Comparison of ENCODE assay signal across 1 cellular context in the genomic region with DNA sequence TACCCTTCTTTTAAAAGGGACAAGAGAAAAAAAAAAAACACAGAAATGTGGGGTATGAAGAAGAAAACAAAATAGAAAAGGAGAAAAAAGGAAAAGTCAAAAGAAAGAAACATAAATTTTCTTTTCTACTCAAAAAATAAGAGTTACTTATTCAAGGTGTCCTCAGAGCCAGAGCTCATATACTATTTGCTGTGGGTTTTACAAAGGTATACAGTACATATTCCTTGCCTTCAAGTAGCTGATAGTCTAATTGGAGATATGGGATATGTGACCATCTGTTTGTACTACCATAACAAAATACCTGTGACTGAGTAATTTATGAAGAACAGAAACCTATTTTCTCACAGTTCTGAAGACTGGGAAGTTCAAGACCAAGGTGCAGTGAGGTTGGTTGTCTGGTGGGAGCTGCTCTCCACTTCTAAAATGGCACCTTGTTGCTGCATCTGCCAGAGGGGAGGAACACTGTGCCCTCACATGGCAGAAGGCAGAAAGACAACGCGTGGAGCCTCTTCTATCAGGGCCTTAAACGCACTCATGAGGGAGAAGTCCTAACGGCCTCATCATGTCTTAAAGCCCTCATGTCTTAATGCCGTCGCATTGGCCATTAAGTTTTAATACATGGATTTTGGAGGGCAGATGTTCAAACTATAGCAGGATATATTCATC.
TF ChIP-seq lines count a peak whose summit lies in the region.

No MANE protein-coding gene starts in this region.

TF ChIP-seq in GM23338, 12 proteins besides CTCF, POLR2A, EP300 and RAD21 (continued from another document):
- TF ChIP-seq, protein P1, sequence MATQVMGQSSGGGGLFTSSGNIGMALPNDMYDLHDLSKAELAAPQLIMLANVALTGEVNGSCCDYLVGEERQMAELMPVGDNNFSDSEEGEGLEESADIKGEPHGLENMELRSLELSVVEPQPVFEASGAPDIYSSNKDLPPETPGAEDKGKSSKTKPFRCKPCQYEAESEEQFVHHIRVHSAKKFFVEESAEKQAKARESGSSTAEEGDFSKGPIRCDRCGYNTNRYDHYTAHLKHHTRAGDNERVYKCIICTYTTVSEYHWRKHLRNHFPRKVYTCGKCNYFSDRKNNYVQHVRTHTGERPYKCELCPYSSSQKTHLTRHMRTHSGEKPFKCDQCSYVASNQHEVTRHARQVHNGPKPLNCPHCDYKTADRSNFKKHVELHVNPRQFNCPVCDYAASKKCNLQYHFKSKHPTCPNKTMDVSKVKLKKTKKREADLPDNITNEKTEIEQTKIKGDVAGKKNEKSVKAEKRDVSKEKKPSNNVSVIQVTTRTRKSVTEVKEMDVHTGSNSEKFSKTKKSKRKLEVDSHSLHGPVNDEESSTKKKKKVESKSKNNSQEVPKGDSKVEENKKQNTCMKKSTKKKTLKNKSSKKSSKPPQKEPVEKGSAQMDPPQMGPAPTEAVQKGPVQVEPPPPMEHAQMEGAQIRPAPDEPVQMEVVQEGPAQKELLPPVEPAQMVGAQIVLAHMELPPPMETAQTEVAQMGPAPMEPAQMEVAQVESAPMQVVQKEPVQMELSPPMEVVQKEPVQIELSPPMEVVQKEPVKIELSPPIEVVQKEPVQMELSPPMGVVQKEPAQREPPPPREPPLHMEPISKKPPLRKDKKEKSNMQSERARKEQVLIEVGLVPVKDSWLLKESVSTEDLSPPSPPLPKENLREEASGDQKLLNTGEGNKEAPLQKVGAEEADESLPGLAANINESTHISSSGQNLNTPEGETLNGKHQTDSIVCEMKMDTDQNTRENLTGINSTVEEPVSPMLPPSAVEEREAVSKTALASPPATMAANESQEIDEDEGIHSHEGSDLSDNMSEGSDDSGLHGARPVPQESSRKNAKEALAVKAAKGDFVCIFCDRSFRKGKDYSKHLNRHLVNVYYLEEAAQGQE (IDR thresholded peaks at IDR 0.05; ENCODE audit: unreplicated experiment): no peak
- no peak for TF ChIP-seq STAT1 (IDR thresholded peaks at IDR 0.05; ENCODE audit: unreplicated experiment)
- no peak for TF ChIP-seq ZNF331 (CRISPR knock-in tag; IDR thresholded peaks at IDR 0.05; ENCODE audit: low read depth)
- TF ChIP-seq EZH2 (IDR thresholded peaks at IDR 0.05; ENCODE audit: low read depth, unreplicated experiment): no peak
- TF ChIP-seq, protein P2, sequence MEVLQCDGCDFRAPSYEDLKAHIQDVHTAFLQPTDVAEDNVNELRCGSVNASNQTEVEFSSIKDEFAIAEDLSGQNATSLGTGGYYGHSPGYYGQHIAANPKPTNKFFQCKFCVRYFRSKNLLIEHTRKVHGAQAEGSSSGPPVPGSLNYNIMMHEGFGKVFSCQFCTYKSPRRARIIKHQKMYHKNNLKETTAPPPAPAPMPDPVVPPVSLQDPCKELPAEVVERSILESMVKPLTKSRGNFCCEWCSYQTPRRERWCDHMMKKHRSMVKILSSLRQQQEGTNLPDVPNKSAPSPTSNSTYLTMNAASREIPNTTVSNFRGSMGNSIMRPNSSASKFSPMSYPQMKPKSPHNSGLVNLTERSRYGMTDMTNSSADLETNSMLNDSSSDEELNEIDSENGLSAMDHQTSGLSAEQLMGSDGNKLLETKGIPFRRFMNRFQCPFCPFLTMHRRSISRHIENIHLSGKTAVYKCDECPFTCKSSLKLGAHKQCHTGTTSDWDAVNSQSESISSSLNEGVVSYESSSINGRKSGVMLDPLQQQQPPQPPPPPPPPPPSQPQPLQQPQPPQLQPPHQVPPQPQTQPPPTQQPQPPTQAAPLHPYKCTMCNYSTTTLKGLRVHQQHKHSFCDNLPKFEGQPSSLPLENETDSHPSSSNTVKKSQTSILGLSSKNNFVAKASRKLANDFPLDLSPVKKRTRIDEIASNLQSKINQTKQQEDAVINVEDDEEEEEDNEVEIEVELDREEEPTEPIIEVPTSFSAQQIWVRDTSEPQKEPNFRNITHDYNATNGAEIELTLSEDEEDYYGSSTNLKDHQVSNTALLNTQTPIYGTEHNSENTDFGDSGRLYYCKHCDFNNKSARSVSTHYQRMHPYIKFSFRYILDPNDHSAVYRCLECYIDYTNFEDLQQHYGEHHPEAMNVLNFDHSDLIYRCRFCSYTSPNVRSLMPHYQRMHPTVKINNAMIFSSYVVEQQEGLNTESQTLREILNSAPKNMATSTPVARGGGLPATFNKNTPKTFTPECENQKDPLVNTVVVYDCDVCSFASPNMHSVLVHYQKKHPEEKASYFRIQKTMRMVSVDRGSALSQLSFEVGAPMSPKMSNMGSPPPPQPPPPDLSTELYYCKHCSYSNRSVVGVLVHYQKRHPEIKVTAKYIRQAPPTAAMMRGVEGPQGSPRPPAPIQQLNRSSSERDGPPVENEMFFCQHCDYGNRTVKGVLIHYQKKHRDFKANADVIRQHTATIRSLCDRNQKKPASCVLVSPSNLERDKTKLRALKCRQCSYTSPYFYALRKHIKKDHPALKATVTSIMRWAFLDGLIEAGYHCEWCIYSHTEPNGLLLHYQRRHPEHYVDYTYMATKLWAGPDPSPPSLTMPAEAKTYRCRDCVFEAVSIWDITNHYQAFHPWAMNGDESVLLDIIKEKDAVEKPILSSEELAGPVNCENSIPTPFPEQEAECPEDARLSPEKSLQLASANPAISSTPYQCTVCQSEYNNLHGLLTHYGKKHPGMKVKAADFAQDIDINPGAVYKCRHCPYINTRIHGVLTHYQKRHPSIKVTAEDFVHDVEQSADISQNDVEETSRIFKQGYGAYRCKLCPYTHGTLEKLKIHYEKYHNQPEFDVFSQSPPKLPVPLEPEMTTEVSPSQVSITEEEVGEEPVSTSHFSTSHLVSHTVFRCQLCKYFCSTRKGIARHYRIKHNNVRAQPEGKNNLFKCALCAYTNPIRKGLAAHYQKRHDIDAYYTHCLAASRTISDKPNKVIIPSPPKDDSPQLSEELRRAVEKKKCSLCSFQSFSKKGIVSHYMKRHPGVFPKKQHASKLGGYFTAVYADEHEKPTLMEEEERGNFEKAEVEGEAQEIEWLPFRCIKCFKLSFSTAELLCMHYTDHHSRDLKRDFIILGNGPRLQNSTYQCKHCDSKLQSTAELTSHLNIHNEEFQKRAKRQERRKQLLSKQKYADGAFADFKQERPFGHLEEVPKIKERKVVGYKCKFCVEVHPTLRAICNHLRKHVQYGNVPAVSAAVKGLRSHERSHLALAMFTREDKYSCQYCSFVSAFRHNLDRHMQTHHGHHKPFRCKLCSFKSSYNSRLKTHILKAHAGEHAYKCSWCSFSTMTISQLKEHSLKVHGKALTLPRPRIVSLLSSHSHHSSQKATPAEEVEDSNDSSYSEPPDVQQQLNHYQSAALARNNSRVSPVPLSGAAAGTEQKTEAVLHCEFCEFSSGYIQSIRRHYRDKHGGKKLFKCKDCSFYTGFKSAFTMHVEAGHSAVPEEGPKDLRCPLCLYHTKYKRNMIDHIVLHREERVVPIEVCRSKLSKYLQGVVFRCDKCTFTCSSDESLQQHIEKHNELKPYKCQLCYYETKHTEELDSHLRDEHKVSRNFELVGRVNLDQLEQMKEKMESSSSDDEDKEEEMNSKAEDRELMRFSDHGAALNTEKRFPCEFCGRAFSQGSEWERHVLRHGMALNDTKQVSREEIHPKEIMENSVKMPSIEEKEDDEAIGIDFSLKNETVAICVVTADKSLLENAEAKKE (CRISPR knock-in tag; IDR thresholded peaks at IDR 0.05): no peak
- TF ChIP-seq NANOG (IDR thresholded peaks at IDR 0.05; ENCODE audit: borderline replicate concordance): no peak
- TF ChIP-seq JUNB (IDR thresholded peaks at IDR 0.05; ENCODE audit: unreplicated experiment): no peak
- no peak for TF ChIP-seq EZH2phosphoT487 (IDR thresholded peaks at IDR 0.05; ENCODE audit: unreplicated experiment)
- no peak for TF ChIP-seq ZNF114 (CRISPR knock-in tag; IDR thresholded peaks at IDR 0.05)
TF ChIP-seq in GM23338: peak in this region for 0.
